15 cellular contexts compared by ENCODE assay signal in genomic region chr12:10310926-10311705, GRCh38. TPM values are rescaled to one million over a fixed set of nuclear protein-coding genes. Genes with fewer than 3 reads are reported as not detected.
DNase-seq lines count a peak whose midpoint lies in the region; ATAC-seq, FAIRE-seq and TF ChIP-seq lines count a peak whose summit lies in the region.
"Had no signal": no experiment of that assay in that cellular context is flagged by ENCODE, and none has a peak within 500 bp of the region (broad histone marks: within the 10 kb centered on the region; RNA-seq: fewer than 3 reads in every experiment).

No MANE protein-coding gene starts in this region.

- no peak for DNase-seq in activated T-cell treated with anti-CD3 and anti-CD28 coated beads, Interleukin-2, amount 50 U/mL, for 24 hours
- DNase-seq in activated T-cell treated with anti-CD3 and anti-CD28 coated beads for 4 hours (no peak), dedifferentiated amniotic fluid mesenchymal stem cell (ENCODE audit: extremely low spot score) (peak; percentile 48), GM19239 (ENCODE audit: insufficient read length, low spot score) (no peak), EL (no peak)
- DNase-seq: activated CD4-positive, alpha-beta memory T cell treated with anti-CD3 and anti-CD28 coated beads for 36 hours; NCI-H2081; SHP77 had no signal

- H3K79me2 ChIP-seq in OCI-LY3 (ENCODE audit: low read length) = no peaks in the 10 kb centered on the region

- TF ChIP-seq CTCF in OCI-LY3 (IDR thresholded peaks at IDR 0.05; ENCODE audit: low read depth, low read length) = no peak

- H3K9me3 Mint-ChIP-seq in activated T-cell treated with anti-CD3 and anti-CD28 coated beads, Interleukin-2, amount 50 U/mL, for 24 hours = no peaks in the 10 kb centered on the region
- H3K9me3 Mint-ChIP-seq: activated CD4-positive, alpha-beta memory T cell treated with anti-CD3 and anti-CD28 coated beads for 36 hours had no signal

- H2AFZ ChIP-seq in OCI-LY3 (ENCODE audit: low read depth, low read length) = no peak overlapping the region

- FAIRE-seq in GM19239 (lab: Jason Lieb, UNC) = no peak
- FAIRE-seq: TTC549 had no signal

- no peak overlapping the region for H3K4me3 ChIP-seq in OCI-LY3 (ENCODE audit: low read length)
- no peak overlapping the region for H3K4me3 ChIP-seq in skeletal muscle satellite cell (ENCODE audit: low read length)
- H3K4me3 ChIP-seq: skin epidermis had no signal

- H3K27ac Mint-ChIP-seq in activated T-cell treated with anti-CD3 and anti-CD28 coated beads, Interleukin-2, amount 50 U/mL, for 24 hours = peak overlapping the region; percentile 22
- H3K27ac Mint-ChIP-seq: activated CD4-positive, alpha-beta memory T cell treated with anti-CD3 and anti-CD28 coated beads for 36 hours had no signal

- H3K36me3 ChIP-seq in OCI-LY3 (replicated peaks; ENCODE audit: low read depth, low read length) = no peaks in the 10 kb centered on the region
- H3K36me3 ChIP-seq in skeletal muscle satellite cell (ENCODE audit: insufficient read depth, low read length) = no peaks in the 10 kb centered on the region
- H3K36me3 ChIP-seq: neutrophil had no signal

- peaks cover 12% of the 10 kb centered on the region for H3K27me3 Mint-ChIP-seq in activated T-cell treated with anti-CD3 and anti-CD28 coated beads, Interleukin-2, amount 50 U/mL, for 24 hours

- H3K9ac ChIP-seq in OCI-LY3 (ENCODE audit: low read length) (no peak overlapping the region), skeletal muscle satellite cell (ENCODE audit: low read depth, low read length) (no peak overlapping the region)

- H3K27ac ChIP-seq in OCI-LY3 (ENCODE audit: low read length) = no peak overlapping the region
- H3K27ac ChIP-seq: neutrophil had no signal

- H3K4me1 Mint-ChIP-seq in activated T-cell treated with anti-CD3 and anti-CD28 coated beads, Interleukin-2, amount 50 U/mL, for 24 hours (ENCODE audit: low read depth) = peaks cover 13% of the 10 kb centered on the region

- ATAC-seq in HG02678 (IDR thresholded peaks at IDR 0.05; ENCODE audit: unreplicated experiment) = no peak
- ATAC-seq: esophagus mucosa had no signal

- no peak overlapping the region for H3K4me3 Mint-ChIP-seq in activated T-cell treated with anti-CD3 and anti-CD28 coated beads, Interleukin-2, amount 50 U/mL, for 24 hours
- H3K4me3 Mint-ChIP-seq: activated CD4-positive, alpha-beta memory T cell treated with anti-CD3 and anti-CD28 coated beads for 36 hours had no signal

- peak overlapping the region; percentile 5; the same call in 1 of the 2 replicates for H3K4me2 ChIP-seq in OCI-LY3 (ENCODE audit: low read length)
- peak overlapping the region; percentile 51 for H3K4me2 ChIP-seq in skeletal muscle satellite cell (ENCODE audit: low read length)

- H3K4me1 ChIP-seq in OCI-LY3 (ENCODE audit: low read length) (peaks cover 19% of the 10 kb centered on the region), skeletal muscle satellite cell (ENCODE audit: control insufficient read depth, insufficient read depth, low read length) (peaks cover 12% of the 10 kb centered on the region)

- H3K36me3 Mint-ChIP-seq in activated T-cell treated with anti-CD3 and anti-CD28 coated beads, Interleukin-2, amount 50 U/mL, for 24 hours (ENCODE audit: low read depth) = no peaks in the 10 kb centered on the region
- H3K36me3 Mint-ChIP-seq: activated CD4-positive, alpha-beta memory T cell treated with anti-CD3 and anti-CD28 coated beads for 36 hours had no signal

- no peaks in the 10 kb centered on the region for H4K20me1 ChIP-seq in OCI-LY3 (ENCODE audit: insufficient read depth, low read length)

- H3K27me3 ChIP-seq in OCI-LY3 (ENCODE audit: low read depth, low read length) = no peaks in the 10 kb centered on the region
- H3K27me3 ChIP-seq in skeletal muscle satellite cell (ENCODE audit: control insufficient read depth, insufficient read depth, low read length) = peaks cover 27% of the 10 kb centered on the region
- H3K27me3 ChIP-seq: neutrophil had no signal

- no peaks in the 10 kb centered on the region for H3K9me3 ChIP-seq in OCI-LY3 (ENCODE audit: insufficient read depth, low read length)
- no peaks in the 10 kb centered on the region for H3K9me3 ChIP-seq in skeletal muscle satellite cell (replicated peaks; ENCODE audit: low read length)
- H3K9me3 ChIP-seq: neutrophil had no signal

RNA-seq across cellular contexts. Expression of gene KLRD1, which starts 3.4 kb away (rescaled TPM):
- under 0.01 and 0.51 TPM in 2 replicates for total RNA-seq in skeletal muscle satellite cell (2012; rRNA removed)
- total RNA-seq: esophagus mucosa had no signal
